In genomic region chr4:105061720-105062119, GRCh38 we compare ENCODE assay signal across 1 cellular context.
TF ChIP-seq lines count a peak whose summit lies in the region.

No MANE protein-coding gene starts in this region.

TF ChIP-seq in GM12878, 131 proteins besides CTCF, POLR2A, EP300 and RAD21 (continued from another document):
- TF ChIP-seq CUX1 (IDR thresholded peaks at IDR 0.05; ENCODE audit: insufficient replicate concordance, low read depth, low read length): peak; percentile 25
- TF ChIP-seq SIN3A (IDR thresholded peaks at IDR 0.05; ENCODE audit: low read depth, low read length): no peak
- 0 out of 4 replicates have a peak, but pooled peaks of 1 of the 2 experiments have one; percentile 53 for TF ChIP-seq CEBPB (IDR thresholded peaks at IDR 0.05; ENCODE audit: borderline replicate concordance in 1 of 2, low read depth in 2 of 2, low read length in 2 of 2)
- TF ChIP-seq SMAD1 (IDR thresholded peaks at IDR 0.05; ENCODE audit: low read depth, partially characterized antibody): no peak
- TF ChIP-seq IRF4 (IDR thresholded peaks at IDR 0.05; ENCODE audit: low read depth, low read length): no peak
- no peak for TF ChIP-seq PKNOX1 (IDR thresholded peaks at IDR 0.05)
- no peak for TF ChIP-seq CHD4 (IDR thresholded peaks at IDR 0.05)
